Comparison of ENCODE assay signal across 31 cellular contexts in the genomic region with DNA sequence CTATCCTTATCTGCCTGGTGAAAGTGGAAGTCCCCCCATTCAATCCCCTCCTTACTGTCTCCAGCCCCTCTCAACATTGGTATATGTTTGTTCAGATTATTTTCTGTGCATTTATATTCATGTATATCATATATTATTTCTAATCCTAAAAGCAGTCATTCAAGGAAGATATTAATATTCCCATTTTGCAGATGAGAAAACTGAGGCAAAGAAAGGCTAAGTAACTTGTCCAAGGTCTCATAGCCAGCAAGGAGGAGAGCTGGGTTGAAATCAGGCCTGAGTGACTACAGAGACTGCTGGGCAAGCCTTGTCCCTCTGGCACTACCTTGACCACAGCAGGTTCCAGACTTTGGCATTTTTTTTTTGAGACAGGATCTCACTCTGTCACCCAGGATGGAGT. TPM values are rescaled to one million over a fixed set of nuclear protein-coding genes. Genes with fewer than 3 reads are reported as not detected.
"Had no signal": no experiment of that assay in that cellular context is flagged by ENCODE, and none has a peak within 500 bp of the region (broad histone marks: within the 10 kb centered on the region; RNA-seq: fewer than 3 reads in every experiment).

No MANE protein-coding gene starts in this region.

- H3K27ac ChIP-seq: stomach, suprapubic skin, testis, thoracic aorta, thyroid gland, tibial artery, tibial nerve, transverse colon, upper lobe of left lung, upper lobe of right lung, uterus, vagina had no signal

- FAIRE-seq: urothelium cell line had no signal

- H3K27me3 ChIP-seq: testis, thyroid gland, tibial nerve, transverse colon, upper lobe of left lung, upper lobe of right lung, uterus, vagina had no signal

- H3K4me1 ChIP-seq: suprapubic skin, testis, thyroid gland, tibial artery, tibial nerve, transverse colon, upper lobe of left lung, upper lobe of right lung, uterus, vagina had no signal

- DNase-seq: stimulated activated CD4-positive, alpha-beta T cell treated with anti-CD3 and anti-CD28 coated beads, Interleukin-2, amount 100 ng/mL, for 48 hours; stimulated activated CD4-positive, alpha-beta T cell treated with anti-CD3 and anti-CD28 coated beads, Interleukin-4, amount 100 ng/mL, for 1 hour; stimulated activated CD4-positive, alpha-beta T cell treated with anti-CD3 and anti-CD28 coated beads, Interleukin-4, amount 100 ng/mL, for 24 hours; stimulated activated CD4-positive, alpha-beta T cell treated with anti-CD3 and anti-CD28 coated beads, Interleukin-4, amount 100 ng/mL, for 4 hours; stimulated activated CD8-positive, alpha-beta memory T cell treated with anti-CD3 and anti-CD28 coated beads, Interleukin-4, amount 100 ng/mL, for 48 hours; stimulated activated naive B cell treated with anti-CD40 and anti-IgM and Interleukin-4, amounts not matched to agents 10 μg/mL and 1 μg/mL and 100 μg/mL, for 72 hours; stimulated activated naive CD4-positive, alpha-beta T cell; stimulated activated naive CD4-positive, alpha-beta T cell treated with Interleukin-2 at 50 U/mL for 16 hours; stimulated activated naive CD8-positive, alpha-beta T cell treated with anti-CD3 and anti-CD28 coated beads, Interleukin-15, amount 100 ng/mL, for 72 hours; stimulated activated naive CD8-positive, alpha-beta T cell treated with anti-CD3 and anti-CD28 coated beads, Interleukin-15, Interleukin-2, amounts not matched to agents 100 U/mL and 50 U/mL, for 24 hours; stomach; substantia nigra; testis; thyroid gland; tibial artery; transverse colon; trophoblast cell; upper lobe of right lung; uterus had no signal

- H3K4me3 ChIP-seq: stomach, suprapubic skin, testis, thoracic aorta, thyroid gland, tibial artery, tibial nerve, transverse colon, upper lobe of left lung, upper lobe of right lung, uterus, vagina had no signal

- H3K9me3 ChIP-seq: stomach, suprapubic skin, testis, thoracic aorta, thyroid gland, tibial artery, tibial nerve, transverse colon, upper lobe of left lung, upper lobe of right lung, uterus, vagina had no signal

- H3K36me3 ChIP-seq: stomach, suprapubic skin, thoracic aorta, thyroid gland, tibial artery, tibial nerve, transverse colon, upper lobe of left lung, upper lobe of right lung, uterus, vagina had no signal

- ATAC-seq: stimulated activated effector memory CD8-positive, alpha-beta T cell treated with anti-CD3 and anti-CD28 coated beads, Interleukin-12 subunit alpha, Interleukin-12 subunit beta, amount 100 ng/mL, for 72 hours; stimulated activated memory B cell treated with anti-CD40 and anti-IgM and Interleukin-4, amounts not matched to agents 10 μg/mL and 1 μg/mL and 100 μg/mL, for 72 hours; stimulated activated naive B cell treated with anti-CD40 and anti-IgM and Interleukin-4, amounts not matched to agents 10 μg/mL and 1 μg/mL and 100 μg/mL, for 72 hours; stimulated activated naive CD8-positive, alpha-beta T cell treated with anti-CD3 and anti-CD28 coated beads, Interleukin-15, amount 100 ng/mL, for 72 hours; stimulated activated naive CD8-positive, alpha-beta T cell treated with anti-CD3 and anti-CD28 coated beads, Interleukin-15, Interleukin-2, amounts not matched to agents 100 U/mL and 50 U/mL, for 24 hours; upper lobe of right lung had no signal

RNA-seq across cellular contexts. Expression of a gene that starts 29.0 kb away (rescaled TPM):
- total RNA-seq: stomach, subcutaneous adipose tissue, thoracic aorta, thyroid gland, tibial nerve, transverse colon, upper lobe of right lung, ureter, urinary bladder had no signal
- polyA plus RNA-seq: urinary bladder had no signal

RNA-seq across cellular contexts. Expression of a gene that starts 29.1 kb away (rescaled TPM):
- total RNA-seq: stomach, subcutaneous adipose tissue, temporal lobe, thoracic aorta, thyroid gland, tibial nerve, transverse colon, upper lobe of right lung, ureter, urinary bladder had no signal
- polyA plus RNA-seq: stomach, urinary bladder had no signal

RNA-seq across cellular contexts. Expression of a gene that starts 30.0 kb away (rescaled TPM):
- total RNA-seq: stomach, subcutaneous adipose tissue, suprapubic skin, temporal lobe, thoracic aorta, thyroid gland, tibial nerve, transverse colon, upper lobe of left lung, upper lobe of right lung, ureter, urinary bladder, uterus, vagina had no signal
- polyA plus RNA-seq: stomach, urinary bladder had no signal

RNA-seq across cellular contexts. Expression of a gene that starts 44.7 kb away (rescaled TPM):
- total RNA-seq: stomach, subcutaneous adipose tissue, suprapubic skin, temporal lobe, thoracic aorta, thyroid gland, tibial nerve, transverse colon, upper lobe of left lung, upper lobe of right lung, ureter, urinary bladder, uterus, vagina had no signal
- polyA plus RNA-seq: stomach, urinary bladder had no signal
